Comparison of ENCODE assay signal across 22 cellular contexts in genomic region chr7:44518761-44519160, GRCh38. TPM values are rescaled to one million over a fixed set of nuclear protein-coding genes. Genes with fewer than 3 reads are reported as not detected.
"Had no signal": no experiment of that assay in that cellular context is flagged by ENCODE, and none has a peak within 500 bp of the region (broad histone marks: within the 10 kb centered on the region; RNA-seq: fewer than 3 reads in every experiment).

No MANE protein-coding gene starts in this region.

- H3K27ac ChIP-seq: esophagus muscularis mucosa, foreskin keratinocyte, gastroesophageal sphincter, heart right ventricle, left lung, lower lobe of right lung had no signal

- H3K27me3 ChIP-seq: esophagus muscularis mucosa, gastroesophageal sphincter, heart right ventricle, left lung had no signal

- H3K4me3 Mint-ChIP-seq: dendritic cell treated with granulocyte-macrophage colony-stimulating factor and Interleukin-4, amounts not matched to agents 40 ng/mL and 50 ng/mL, for 4 days; naive thymus-derived CD4-positive, alpha-beta T cell had no signal

- ATAC-seq: foreskin keratinocyte; gastroesophageal sphincter; left cardiac atrium; left lung; left ventricle myocardium superior; lower lobe of right lung; naive thymus-derived CD4-positive, alpha-beta T cell had no signal

- H3K4me1 Mint-ChIP-seq: naive thymus-derived CD4-positive, alpha-beta T cell had no signal

- DNase-seq: cortex of kidney; effector CD4-positive, alpha-beta T cell; effector memory CD4-positive, alpha-beta T cell; foreskin keratinocyte; heart right ventricle; hippocampal formation; left cardiac atrium; left lung; left ventricle myocardium superior; lower lobe of right lung; mesenchymal stem cell; midbrain; naive thymus-derived CD4-positive, alpha-beta T cell had no signal

- H3K36me3 ChIP-seq: esophagus muscularis mucosa, heart right ventricle, left lung, lower lobe of right lung had no signal

- H3K9me3 ChIP-seq: gastroesophageal sphincter, left lung, lower lobe of right lung had no signal

- H3K4me3 ChIP-seq: esophagus muscularis mucosa, gastroesophageal sphincter, heart right ventricle, left lung, lower lobe of right lung had no signal

- H3K9me3 Mint-ChIP-seq: dendritic cell treated with granulocyte-macrophage colony-stimulating factor and Interleukin-4, amounts not matched to agents 40 ng/mL and 50 ng/mL, for 4 days had no signal

- H3K27ac Mint-ChIP-seq: dendritic cell treated with granulocyte-macrophage colony-stimulating factor and Interleukin-4, amounts not matched to agents 40 ng/mL and 50 ng/mL, for 4 days had no signal

- H3K4me1 ChIP-seq: esophagus muscularis mucosa, gastroesophageal sphincter, heart right ventricle, left lung, lower lobe of right lung had no signal

RNA-seq across cellular contexts. Expression of gene NPC1L1, which starts 22.4 kb away (rescaled TPM):
- total RNA-seq: dermis microvascular lymphatic vessel endothelial cell, endothelial cell of umbilical vein, fibroblast of villous mesenchyme, foreskin keratinocyte, frontal cortex, left ventricle myocardium superior, lung microvascular endothelial cell, mononuclear cell had no signal
- polyA plus RNA-seq: endothelial cell of umbilical vein; foreskin keratinocyte; naive thymus-derived CD4-positive, alpha-beta T cell had no signal
